ENCODE assay signal across 8 cellular contexts in the genomic region with DNA sequence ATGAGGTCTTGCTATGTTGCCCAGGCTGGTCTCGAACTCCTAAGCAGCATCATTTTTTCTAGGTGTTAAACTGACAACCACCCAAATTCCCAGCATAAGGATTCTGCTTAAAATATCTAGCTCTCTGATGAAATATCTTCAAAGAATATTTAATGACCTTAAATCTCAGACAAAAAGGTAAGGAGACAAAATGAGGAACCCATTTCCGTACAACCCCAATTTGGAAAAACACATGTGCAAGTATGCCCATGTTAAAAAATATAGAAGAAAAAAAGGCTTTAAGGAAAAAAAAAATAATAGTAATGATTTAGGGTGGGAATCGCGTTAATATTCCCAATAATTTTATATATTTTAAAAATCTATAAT. TPM values are rescaled to one million over a fixed set of nuclear protein-coding genes. Genes with fewer than 3 reads are reported as not detected.
A peak's percentile ranks its signal among the peaks of the same experiment; 100 is the strongest.
DNase-seq lines count a peak whose midpoint lies in the region; ATAC-seq and TF ChIP-seq lines count a peak whose summit lies in the region.

No MANE protein-coding gene starts in this region.

- H3K27ac ChIP-seq in VCaP (peak overlapping the region; percentile 93), thoracic aorta (no peak overlapping the region)

- no peaks in the 10 kb centered on the region for H3K36me3 ChIP-seq in thoracic aorta

- no peaks in the 10 kb centered on the region for H3K9me3 Mint-ChIP-seq in activated CD8-positive, alpha-beta memory T cell treated with anti-CD3 and anti-CD28 coated beads, Interleukin-2, amount 10 ng/mL, durations not matched to agents 7 days and 5 days (ENCODE audit: low read depth)
- peaks cover 14% of the 10 kb centered on the region for H3K9me3 Mint-ChIP-seq in glutamatergic neuron (ENCODE audit: unreplicated experiment)

- H3K4me1 Mint-ChIP-seq in activated CD8-positive, alpha-beta memory T cell treated with anti-CD3 and anti-CD28 coated beads, Interleukin-2, amount 10 ng/mL, durations not matched to agents 7 days and 5 days: peaks cover 30% of the 10 kb centered on the region
- peaks cover 14% of the 10 kb centered on the region for H3K4me1 Mint-ChIP-seq in glutamatergic neuron (ENCODE audit: low read depth, unreplicated experiment)

- H3K27ac Mint-ChIP-seq in activated CD8-positive, alpha-beta memory T cell treated with anti-CD3 and anti-CD28 coated beads, Interleukin-2, amount 10 ng/mL, durations not matched to agents 7 days and 5 days: peak overlapping the region; percentile 58
- no peak overlapping the region for H3K27ac Mint-ChIP-seq in glutamatergic neuron (ENCODE audit: unreplicated experiment)

- peaks cover 17 to 30% of the 10 kb centered on the region in 2 donors for H3K4me1 ChIP-seq in thoracic aorta (ENCODE audit: control insufficient read depth in 1 of 2, low read depth in 2 of 2)

- no peaks in the 10 kb centered on the region for H3K9me3 ChIP-seq in thoracic aorta

- no peaks in the 10 kb centered on the region for H3K27me3 ChIP-seq in thoracic aorta (replicated peaks; ENCODE audit: insufficient read depth)

- H3K4me3 Mint-ChIP-seq in activated CD8-positive, alpha-beta memory T cell treated with anti-CD3 and anti-CD28 coated beads, Interleukin-2, amount 10 ng/mL, durations not matched to agents 7 days and 5 days: peak overlapping the region; percentile 81
- H3K4me3 Mint-ChIP-seq in glutamatergic neuron (ENCODE audit: unreplicated experiment): peak overlapping the region; percentile 96

- peaks cover 3% of the 10 kb centered on the region for H3K27me3 Mint-ChIP-seq in activated CD8-positive, alpha-beta memory T cell treated with anti-CD3 and anti-CD28 coated beads, Interleukin-2, amount 10 ng/mL, durations not matched to agents 7 days and 5 days
- H3K27me3 Mint-ChIP-seq in glutamatergic neuron (ENCODE audit: unreplicated experiment): peaks cover 12% of the 10 kb centered on the region

- H3K36me3 Mint-ChIP-seq in activated CD8-positive, alpha-beta memory T cell treated with anti-CD3 and anti-CD28 coated beads, Interleukin-2, amount 10 ng/mL, durations not matched to agents 7 days and 5 days: peaks cover 24% of the 10 kb centered on the region
- peaks cover 3% of the 10 kb centered on the region for H3K36me3 Mint-ChIP-seq in glutamatergic neuron (ENCODE audit: unreplicated experiment)

- TF ChIP-seq CTCF in VCaP (conservative IDR thresholded peaks at IDR 0.05) (no peak), glutamatergic neuron (IDR thresholded peaks at IDR 0.05; ENCODE audit: partially characterized antibody, unreplicated experiment) (no peak), thoracic aorta (IDR thresholded peaks at IDR 0.05) (no peak)

- ATAC-seq in activated CD8-positive, alpha-beta memory T cell treated with anti-CD3 and anti-CD28 coated beads, Interleukin-2, amount 10 ng/mL, durations not matched to agents 7 days and 5 days: no peak
- no peak for ATAC-seq in thoracic aorta (ENCODE audit: insufficient number of reproducible peaks, low FRiP score, low read depth)

- H3K4me3 ChIP-seq in thoracic aorta: peak overlapping the region; percentile 89

- CTCF ChIA-PET in activated CD8-positive, alpha-beta memory T cell treated with anti-CD3 and anti-CD28 coated beads, Interleukin-2, amount 10 ng/mL, durations not matched to agents 7 days and 5 days (lab: Charles Lee): interaction anchor here (1.3 to 4.3 kb wide), 2 partner anchors 21 to 28 kb away, joined by 4 to 29 read pairs; no protein-coding TSS in a partner anchor

- DNase-seq in activated CD8-positive, alpha-beta memory T cell treated with anti-CD3 and anti-CD28 coated beads, Interleukin-2, amount 10 ng/mL, durations not matched to agents 7 days and 5 days: no peak
- no peak for DNase-seq in activated CD8-positive, alpha-beta memory T cell treated with anti-CD3 and anti-CD28 coated beads, Interleukin-2, amount 50 U/mL, for 4 hours
- no peak for DNase-seq in glutamatergic neuron
- DNase-seq in thoracic aorta (ENCODE audit: low spot score): no peak
- DNase-seq in medulla oblongata (ENCODE audit: extremely low spot score): no peak
- no peak for DNase-seq in hepatic stellate cell (ENCODE audit: low spot score)
- DNase-seq in SIG-M5 (lab: John Stamatoyannopoulos, UW): no peak

RNA-seq across cellular contexts. Expression of a gene that starts 1.4 kb away (rescaled TPM):
- total RNA-seq in activated CD8-positive, alpha-beta memory T cell treated with anti-CD3 and anti-CD28 coated beads, Interleukin-2, amount 10 ng/mL, durations not matched to agents 7 days and 5 days: 10 to 100 TPM; 71.6 to 88.7 TPM
- total RNA-seq in glutamatergic neuron (ENCODE audit: unreplicated experiment): 59.2 TPM
- total RNA-seq in thoracic aorta: 10 to 100 TPM; 50.5 to 57.3 TPM
